In the genomic region with DNA sequence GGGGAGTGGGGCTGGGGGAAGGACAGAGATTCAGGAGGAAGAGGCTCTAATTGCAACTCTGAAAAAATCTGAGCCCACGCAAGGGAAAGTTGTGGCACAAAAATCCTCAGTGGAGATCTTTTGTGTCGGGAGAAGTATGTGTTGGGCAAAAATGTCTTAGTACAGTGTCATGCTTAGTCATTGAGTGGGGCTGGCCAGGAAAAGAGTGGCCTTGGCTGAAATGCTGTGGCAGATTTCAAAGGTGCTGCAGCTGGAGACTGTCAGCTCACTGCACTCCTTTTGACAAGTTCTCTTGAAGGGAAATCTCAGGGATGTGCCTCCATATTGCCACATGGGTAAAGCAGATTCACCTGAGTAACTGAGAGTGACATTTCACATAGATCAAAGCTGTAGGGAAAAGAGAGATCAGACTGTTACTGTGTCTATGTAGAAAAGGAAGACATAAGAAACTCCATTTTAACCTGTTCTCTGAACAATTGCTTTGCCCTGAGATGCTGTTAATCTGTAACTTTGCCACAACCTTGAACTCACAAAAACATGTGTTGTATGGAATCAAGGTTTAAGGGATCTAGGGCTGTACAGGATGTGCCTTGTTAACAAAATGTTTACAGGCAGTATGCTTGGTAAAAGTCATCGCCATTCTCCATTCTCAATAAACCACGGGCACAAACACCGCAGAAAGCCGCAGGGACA, we compare ENCODE assay signal across 1 cellular context.
A peak's percentile ranks its signal among the peaks of the same experiment; 100 is the strongest.
TF ChIP-seq lines count a peak whose summit lies in the region.

No MANE protein-coding gene starts in this region.

TF ChIP-seq in K562, 482 proteins besides CTCF, POLR2A, EP300 and RAD21:
- TF ChIP-seq SIX5 (IDR thresholded peaks at IDR 0.05; ENCODE audit: borderline replicate concordance in 1 of 2, insufficient read depth in 1 of 2, low read depth in 1 of 2, low read length in 2 of 2) (no peak), NFXL1 (CRISPR knock-in tag; IDR thresholded peaks at IDR 0.05) (peak; percentile 81; the same call in 1 of the 2 replicates)
